Comparison of ENCODE assay signal across 8 cellular contexts in genomic region chr1:174799136-174799479, GRCh38.
DNase-seq lines count a peak whose midpoint lies in the region; ATAC-seq and TF ChIP-seq lines count a peak whose summit lies in the region.

No MANE protein-coding gene starts in this region.

- H3K4me1 Mint-ChIP-seq in GM23338 = peaks cover 15% of the 10 kb centered on the region; the same call in 2 of the 3 replicates
- peaks cover 4% of the 10 kb centered on the region for H3K4me1 Mint-ChIP-seq in progenitor cell of endocrine pancreas (ENCODE audit: low read depth)

- H3K27ac ChIP-seq in GM23338 (ENCODE audit: low read depth) = no peak overlapping the region
- peak overlapping the region; percentile 48 for H3K27ac ChIP-seq in brain microvascular endothelial cell
- H3K27ac ChIP-seq in muscle layer of duodenum (ENCODE audit: low read length) = no peak overlapping the region

- in situ Hi-C loops in brain microvascular endothelial cell (cut with HindIII; ENCODE audit: low pct_ligation_motif_present, low sequenced_read_pairs) = loop anchor here (25.0 kb wide), 1 partner anchor 163 kb away; no protein-coding TSS in a partner anchor

- H3F3A ChIP-seq in GM23338 (replicated peaks; ENCODE audit: low read depth) = no peaks in the 10 kb centered on the region

- DNase-seq in AG20443 (ENCODE audit: low spot score) (peak; percentile 12), GM23338 (ENCODE audit: low spot score) (no peak), brain microvascular endothelial cell (no peak), progenitor cell of endocrine pancreas (ENCODE audit: low spot score, unreplicated experiment) (no peak), NCI-H2171 treated with DMSO at 0.1 percent for 48 hours (lab: John Stamatoyannopoulos, UW) (no peak)
- DNase-seq in activated CD4-positive, alpha-beta T cell treated with anti-CD3 and anti-CD28 coated beads, Interleukin-2, amount 50 U/mL, for 1 hour = no peak
- no peak for DNase-seq in activated CD4-positive, alpha-beta T cell treated with anti-CD3 and anti-CD28 coated beads for 4 hours

- TF ChIP-seq CTCF in GM23338 (conservative IDR thresholded peaks at IDR 0.05; ENCODE audit: low read depth in 2 of 2) (no peak), brain microvascular endothelial cell (IDR thresholded peaks at IDR 0.05; ENCODE audit: low read depth, low read length, missing control alignments) (no peak), progenitor cell of endocrine pancreas (IDR thresholded peaks at IDR 0.05; ENCODE audit: unreplicated experiment) (no peak)

- no peaks in the 10 kb centered on the region for H3K9me2 ChIP-seq in GM23338 (ENCODE audit: insufficient read depth)

- H4K20me1 ChIP-seq in GM23338 (replicated peaks; ENCODE audit: insufficient read depth) = no peaks in the 10 kb centered on the region

- no peak overlapping the region for H3K27ac Mint-ChIP-seq in GM23338
- H3K27ac Mint-ChIP-seq in progenitor cell of endocrine pancreas = no peak overlapping the region

- no peaks in the 10 kb centered on the region for H3K9me3 Mint-ChIP-seq in GM23338
- H3K9me3 Mint-ChIP-seq in progenitor cell of endocrine pancreas (ENCODE audit: low read depth) = no peaks in the 10 kb centered on the region

- no peaks in the 10 kb centered on the region for H3K36me3 ChIP-seq in GM23338 (ENCODE audit: insufficient read depth)
- no peaks in the 10 kb centered on the region for H3K36me3 ChIP-seq in brain microvascular endothelial cell (replicated peaks)
- H3K36me3 ChIP-seq in muscle layer of duodenum (ENCODE audit: control insufficient read depth in 1 of 2, insufficient read depth in 2 of 2, low read length in 2 of 2) = no peaks in the 10 kb centered on the region

- H3K36me3 Mint-ChIP-seq in GM23338 (ENCODE audit: low read depth) = no peaks in the 10 kb centered on the region
- no peaks in the 10 kb centered on the region for H3K36me3 Mint-ChIP-seq in progenitor cell of endocrine pancreas (ENCODE audit: insufficient read depth)

- H3K4me3 ChIP-seq in GM23338 (peak overlapping the region; percentile 61), brain microvascular endothelial cell (ENCODE audit: low read depth, low read length) (no peak overlapping the region), muscle layer of duodenum (ENCODE audit: low read depth in 1 of 2, low read length in 2 of 2) (peak overlapping the region; percentile 77 to 90)

- no peaks in the 10 kb centered on the region for H3K27me3 ChIP-seq in GM23338 (ENCODE audit: insufficient read depth)
- no peaks in the 10 kb centered on the region for H3K27me3 ChIP-seq in brain microvascular endothelial cell (replicated peaks)
- H3K27me3 ChIP-seq in muscle layer of duodenum (ENCODE audit: low read depth, low read length) = no peaks in the 10 kb centered on the region

- H3K4me1 ChIP-seq in GM23338 (ENCODE audit: insufficient read depth) = peaks cover 30% of the 10 kb centered on the region
- H3K4me1 ChIP-seq in muscle layer of duodenum (ENCODE audit: control insufficient read depth in 1 of 2, insufficient read depth in 2 of 2, low read length in 2 of 2) = no peaks in the 10 kb centered on the region

- H3K4me2 ChIP-seq in GM23338 = peak overlapping the region; percentile 92

- no peaks in the 10 kb centered on the region for H3K27me3 Mint-ChIP-seq in GM23338 (ENCODE audit: insufficient read depth, low read depth, poor library complexity)
- no peaks in the 10 kb centered on the region for H3K27me3 Mint-ChIP-seq in progenitor cell of endocrine pancreas

- H2AFZ ChIP-seq in GM23338 = no peak overlapping the region

- no peaks in the 10 kb centered on the region for H3K9me3 ChIP-seq in muscle layer of duodenum (ENCODE audit: control insufficient read depth in 1 of 2, low read length in 2 of 2)

- ATAC-seq in GM23338 = no peak

- H3K79me2 ChIP-seq in GM23338 (replicated peaks; ENCODE audit: insufficient read depth) = no peaks in the 10 kb centered on the region

- H3K4me3 Mint-ChIP-seq in GM23338 (no peak overlapping the region), progenitor cell of endocrine pancreas (ENCODE audit: low read depth) (no peak overlapping the region)

TF ChIP-seq in GM23338, 12 proteins besides CTCF, POLR2A, EP300 and RAD21:
- TF ChIP-seq ZNF114 (CRISPR knock-in tag; IDR thresholded peaks at IDR 0.05) = no peak
- TF ChIP-seq NANOG (IDR thresholded peaks at IDR 0.05; ENCODE audit: borderline replicate concordance) = no peak
- TF ChIP-seq EZH2phosphoT487 (IDR thresholded peaks at IDR 0.05; ENCODE audit: unreplicated experiment) = no peak
- no peak for TF ChIP-seq ZNF331 (CRISPR knock-in tag; IDR thresholded peaks at IDR 0.05; ENCODE audit: low read depth)
- no peak for TF ChIP-seq CREB1 (CRISPR knock-in tag; IDR thresholded peaks at IDR 0.05; ENCODE audit: low read depth)
- TF ChIP-seq JUNB (IDR thresholded peaks at IDR 0.05; ENCODE audit: unreplicated experiment) = no peak
